In genomic region chr20:45822863-45823262, GRCh38 we compare ENCODE assay signal across 9 cellular contexts. TPM values are rescaled to one million over a fixed set of nuclear protein-coding genes. Genes with fewer than 3 reads are reported as not detected.
A peak's percentile ranks its signal among the peaks of the same experiment; 100 is the strongest.
DNase-seq lines count a peak whose midpoint lies in the region; ATAC-seq, FAIRE-seq and TF ChIP-seq lines count a peak whose summit lies in the region.
"Had no signal": no experiment of that assay in that cellular context is flagged by ENCODE, and none has a peak within 500 bp of the region (broad histone marks: within the 10 kb centered on the region; RNA-seq: fewer than 3 reads in every experiment).

No MANE protein-coding gene starts in this region.

- H3K4me1 ChIP-seq in uterus (peaks cover 0 to 5% of the 10 kb centered on the region in 2 donors), tibial nerve (peaks cover 0 to 42% (median 15%) of the 10 kb centered on the region in 4 donors)

- no peaks in the 10 kb centered on the region for H3K36me3 Mint-ChIP-seq in MCF 10A (ENCODE audit: insufficient read depth, unreplicated experiment)

- in situ Hi-C loops in T47D (cut with HindIII; ENCODE audit: low pct_unique_long_range_greater_than_20kb, low sequenced_read_pairs), result no loop called here

- CTCF ChIA-PET in MCF 10A (lab: Yijun Ruan, JAX), result interaction anchor here (0.6 to 1.6 kb wide), 5 partner anchors 9 to 348 kb away, joined by 3 to 10 read pairs (median 3); no protein-coding TSS in a partner anchor

- DNase-seq in T47D (ENCODE audit: low read depth in 1 of 2, low spot score in 1 of 2) (peak; percentile 56 to 78), MCF 10A (ENCODE audit: unreplicated experiment) (no peak), RKO (ENCODE audit: low spot score) (peak; percentile 55), iPS-NIHi11 (ENCODE audit: low spot score) (peak; percentile 29), urothelium cell line (ENCODE audit: low spot score) (peak; percentile 40), uterus (no peak), tibial nerve (ENCODE audit: low spot score in 2 of 2) (no peak)

- no peak for ATAC-seq in HG02870 (IDR thresholded peaks at IDR 0.05; ENCODE audit: unreplicated experiment)

- H3K36me3 ChIP-seq in uterus (no peaks in the 10 kb centered on the region), tibial nerve (no peaks in the 10 kb centered on the region)

- no peak overlapping the region for H3K27ac ChIP-seq in uterus
- no peak overlapping the region for H3K27ac ChIP-seq in tibial nerve

- WGBS in tibial nerve, 2 donors, result 12 to 33% methylated on average over 12 to 24 of the region's 24 CpGs

- H3K9me3 Mint-ChIP-seq in MCF 10A (ENCODE audit: unreplicated experiment), result no peaks in the 10 kb centered on the region

- no peak for TF ChIP-seq POLR2A in uterus (IDR thresholded peaks at IDR 0.05)
- TF ChIP-seq POLR2A in tibial nerve (IDR thresholded peaks at IDR 0.05), result no peak

- TF ChIP-seq CTCF in MCF 10A (IDR thresholded peaks at IDR 0.05; ENCODE audit: unreplicated experiment) (no peak), uterus (IDR thresholded peaks at IDR 0.05) (no peak), tibial nerve (IDR thresholded peaks at IDR 0.05) (no peak)

- H3K4me3 ChIP-seq in uterus, result peak overlapping the region in 1 of 2 donors; percentile 0
- H3K4me3 ChIP-seq in tibial nerve, result no peak overlapping the region

- BruUV-seq in MCF 10A (replicated peaks; lab: Mats Ljungman, UMichigan), result no TSS peak

- intact Hi-C loops in MCF 10A (cut with micrococcal nuclease), result no loop called here
- intact Hi-C loops in uterus (cut with DNase I; ENCODE audit: low total_unique reads), result no loop called here

- TF ChIP-seq EP300 in tibial nerve (IDR thresholded peaks at IDR 0.05), result no peak

- H3K27me3 ChIP-seq in uterus (no peaks in the 10 kb centered on the region), tibial nerve (peaks cover 0 to 28% of the 10 kb centered on the region in 2 donors)

- peaks cover 7% of the 10 kb centered on the region for H3K4me1 Mint-ChIP-seq in MCF 10A (ENCODE audit: insufficient read depth, unreplicated experiment)

- no peak for FAIRE-seq in urothelium cell line (lab: Jason Lieb, UNC)

- POLR2A ChIA-PET in MCF 10A (lab: Yijun Ruan, JAX), result interaction anchor here (1.4 to 1.9 kb wide), 2 partner anchors 11 to 112 kb away, joined by 3 to 9 read pairs; partner anchors contain the start of genes PCIF1 and SNX21

- H3K4me3 Mint-ChIP-seq in MCF 10A (ENCODE audit: unreplicated experiment), result no peak overlapping the region

- peaks cover 10% of the 10 kb centered on the region for H3K27me3 Mint-ChIP-seq in MCF 10A (ENCODE audit: insufficient read depth, unreplicated experiment)

- H3K27ac Mint-ChIP-seq in MCF 10A (ENCODE audit: low read depth, unreplicated experiment), result no peak overlapping the region

- H3K9me3 ChIP-seq in uterus (no peaks in the 10 kb centered on the region), tibial nerve (no peaks in the 10 kb centered on the region)

RNA-seq across cellular contexts. Expression of gene TNNC2, which starts 4.2 kb away (rescaled TPM):
- 0.79 TPM in 1 of 2 replicates, not detected in the other for total RNA-seq in MCF 10A (2022)
- 1 to 10 TPM in 1 of 4 donors, under 1 TPM in 1, not detected in 2; 0.59 to 1.3 TPM for total RNA-seq in uterus
- 10 to 100 TPM in 1 of 4 donors, 1 to 10 TPM in 2, not detected in 1; 2.3 to 12.0 (median 6.5) TPM for total RNA-seq in tibial nerve
- total RNA-seq: T-helper 2 cell treated with Interferon-gamma antibody and Interleukin-4, amounts not matched to agents 100 ng/mL and 5 ng/mL, for 36 hours had no signal

RNA-seq across cellular contexts. Expression of gene UBE2C, which starts 10.4 kb away (rescaled TPM):
- total RNA-seq in MCF 10A (2022), result 98.4 and 107 TPM in 2 replicates
- 10 to 100 TPM in 1 of 4 donors, not detected in 3; 12.4 TPM for total RNA-seq in uterus
- total RNA-seq in tibial nerve, result 1 to 10 TPM in 2 of 4 donors, under 1 TPM in 1, not detected in 1; 0.78 to 6.9 (median 1.5) TPM

RNA-seq across cellular contexts. Expression of gene SNX21, which starts 10.7 kb away (rescaled TPM):
- total RNA-seq in MCF 10A (2022) (8.5 and 13.9 TPM in 2 replicates), uterus (100 to 1,000 TPM in 1 of 4 donors, 10 to 100 TPM in 3; 56.5 to 145 (median 63.2) TPM), tibial nerve (100 to 1,000 TPM; 177 to 389 (median 240) TPM)

RNA-seq across cellular contexts. Expression of gene DNTTIP1, which starts 31.1 kb away (rescaled TPM):
- total RNA-seq in MCF 10A (2022) (41.6 and 51.6 TPM in 2 replicates), uterus (10 to 100 TPM; 11.2 to 29.8 (median 17.1) TPM), tibial nerve (10 to 100 TPM; 17.4 to 33.6 (median 27.2) TPM)

RNA-seq across cellular contexts. Expression of gene WFDC3, which starts 31.2 kb away (rescaled TPM):
- total RNA-seq in MCF 10A (2022) (0.91 TPM in 1 of 2 replicates, not detected in the other), uterus (1 to 10 TPM in 1 of 4 donors, not detected in 3; 2.0 TPM), tibial nerve (1 to 10 TPM in 1 of 4 donors, not detected in 3; 2.4 TPM)
- total RNA-seq: T-helper 2 cell treated with Interferon-gamma antibody and Interleukin-4, amounts not matched to agents 100 ng/mL and 5 ng/mL, for 36 hours had no signal

Comparison
In these comparisons a context has a peak if more than half of its experiments do, and no peak if none do; other contexts are left out.
1. DNase-seq: peak in T47D (2 of 2), RKO (single experiment), iPS-NIHi11 (single experiment) and urothelium cell line (single experiment); none in MCF 10A (single experiment), uterus (0 of 2) and tibial nerve (0 of 2).